Comparison of ENCODE assay signal across 24 cellular contexts in the genomic region with DNA sequence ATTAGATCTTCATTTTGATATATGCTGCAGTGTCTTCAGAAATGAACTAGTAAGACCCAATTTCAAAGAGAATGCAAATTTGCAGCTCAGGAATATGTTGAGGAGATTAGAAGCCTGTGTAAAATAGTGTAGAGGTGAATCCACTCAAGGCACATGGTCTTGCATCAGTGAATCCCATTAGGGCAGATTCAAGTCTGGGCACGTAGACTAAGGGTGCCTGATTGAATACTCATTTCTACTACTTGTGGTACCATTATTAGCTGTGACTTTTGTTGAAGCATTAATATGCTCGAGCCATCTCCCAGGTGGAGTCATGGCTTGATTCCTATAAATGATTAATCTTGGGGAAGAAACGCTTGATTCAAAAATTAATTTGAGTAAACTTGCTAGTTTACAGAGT.
A peak's percentile ranks its signal among the peaks of the same experiment; 100 is the strongest.
DNase-seq lines count a peak whose midpoint lies in the region; ATAC-seq and TF ChIP-seq lines count a peak whose summit lies in the region.
"Had no signal": no experiment of that assay in that cellular context is flagged by ENCODE, and none has a peak within 500 bp of the region (broad histone marks: within the 10 kb centered on the region; RNA-seq: fewer than 3 reads in every experiment).

No MANE protein-coding gene starts in this region.

- dilution Hi-C loops in mammary epithelial cell (cut with HindIII; ENCODE audit: low sequenced_read_pairs) = no loop called here

- 50% methylated on average over 3 of the region's 3 CpGs for WGBS in mammary epithelial cell (ENCODE audit: low coverage, missing lambda C conversion rate)

- CTCF ChIA-PET in mammary epithelial cell (lab: Charles Lee; ENCODE audit: low non-redundant PET) = no interaction called here

- H3K36me3 ChIP-seq in mammary epithelial cell (ENCODE audit: insufficient read depth, low read length) (no peaks in the 10 kb centered on the region), mucosa of descending colon (ENCODE audit: low read depth) (no peaks in the 10 kb centered on the region)
- H3K36me3 ChIP-seq: spleen, stomach, transverse colon had no signal

- intact Hi-C loops in mammary epithelial cell (cut with micrococcal nuclease) = no loop called here
- intact Hi-C loops in mucosa of descending colon (cut with DNase I, micrococcal nuclease) = no loop called here

- no peaks in the 10 kb centered on the region for H4K20me1 ChIP-seq in mammary epithelial cell (ENCODE audit: insufficient read depth, low read length)

- H3K27me3 ChIP-seq in mammary epithelial cell (ENCODE audit: insufficient read depth, low read length) = no peaks in the 10 kb centered on the region
- H3K27me3 ChIP-seq: spleen, stomach, transverse colon had no signal

- H3K9me3 ChIP-seq in mammary epithelial cell (replicated peaks; ENCODE audit: insufficient read depth, low read length) (no peaks in the 10 kb centered on the region), mucosa of descending colon (no peaks in the 10 kb centered on the region)
- H3K9me3 ChIP-seq: spleen, stomach, transverse colon had no signal

- ATAC-seq in mucosa of descending colon = no peak
- ATAC-seq in GM18517 (IDR thresholded peaks at IDR 0.05; ENCODE audit: unreplicated experiment) = no peak
- ATAC-seq: left colon, T-helper 17 cell had no signal

- DNase-seq in NCI-H2171 treated with DMSO at 0.1 percent for 48 hours (lab: John Stamatoyannopoulos, UW) (peak; percentile 10), NCI-H2171 (lab: John Stamatoyannopoulos, UW) (no peak), DMS79 (lab: John Stamatoyannopoulos, UW) (peak; percentile 88), NCI-H187 (lab: John Stamatoyannopoulos, UW) (peak; percentile 28 to 61), mammary epithelial cell (peak; percentile 58), mucosa of descending colon (no peak), NAMALWA (ENCODE audit: low spot score) (no peak)
- DNase-seq: activated CD4-positive, alpha-beta T cell treated with anti-CD3 and anti-CD28 coated beads for 48 hours; activated CD8-positive, alpha-beta memory T cell treated with anti-CD3 and anti-CD28 coated beads, Interleukin-2, amount 50 U/mL, for 48 hours; activated gamma-delta T cell treated with Interleukin-2 at 50 U/mL for 16 hours; central memory CD4-positive, alpha-beta T cell; head of caudate nucleus; left colon; mesendoderm; naive B cell; NCI-H1694; NCI-H446; occipital lobe; spleen; stimulated activated CD4-positive, alpha-beta T cell treated with anti-CD3 and anti-CD28 coated beads, Interleukin-4, amount 100 ng/mL, for 24 hours; stomach; T-helper 17 cell; transverse colon had no signal

- no peak overlapping the region for H2AFZ ChIP-seq in mammary epithelial cell (ENCODE audit: low read depth, low read length)

- TF ChIP-seq CTCF in mammary epithelial cell (conservative IDR thresholded peaks at IDR 0.05 in 1 of 2, IDR thresholded peaks at IDR 0.05 in 1 of 2; ENCODE audit: extremely low read depth in 1 of 2, insufficient read depth in 1 of 2, low read depth in 1 of 2, low read length in 2 of 2) (no peak), mucosa of descending colon (IDR thresholded peaks at IDR 0.05) (no peak)

- in situ Hi-C loops in mammary epithelial cell (cut with MboI; ENCODE audit: low sequenced_read_pairs in 2 of 2) = no loop called here

- no TSS peak for BruUV-seq in mammary epithelial cell (replicated peaks; lab: Mats Ljungman, UMichigan)

- H3K4me1 ChIP-seq in mammary epithelial cell (ENCODE audit: insufficient read depth, low read length) = peaks cover 17% of the 10 kb centered on the region
- H3K4me1 ChIP-seq in mucosa of descending colon (ENCODE audit: low read depth) = no peaks in the 10 kb centered on the region
- H3K4me1 ChIP-seq: stomach, transverse colon had no signal

- no peak overlapping the region for H3K9ac ChIP-seq in mammary epithelial cell (ENCODE audit: insufficient read depth, low read length)

- no peak overlapping the region for H3K4me2 ChIP-seq in mammary epithelial cell (ENCODE audit: insufficient read depth, low read depth, low read length)

- no peak overlapping the region for H3K4me3 ChIP-seq in mammary epithelial cell (replicated peaks in 1 of 3; ENCODE audit: insufficient read depth in 1 of 3, low read depth in 2 of 3, low read length in 3 of 3)
- no peak overlapping the region for H3K4me3 ChIP-seq in mucosa of descending colon
- H3K4me3 ChIP-seq: spleen, stomach, transverse colon had no signal

- no peaks in the 10 kb centered on the region for H3K79me2 ChIP-seq in mammary epithelial cell (ENCODE audit: insufficient read depth, low read length)

- H3K27ac ChIP-seq in mammary epithelial cell (ENCODE audit: insufficient read depth, low read depth, low read length) = no peak overlapping the region
- H3K27ac ChIP-seq: spleen, stomach, transverse colon had no signal

Comparison
In these comparisons a context has a peak if more than half of its experiments do, and no peak if none do; other contexts are left out.
1. DNase-seq: peak in NCI-H2171 treated with DMSO at 0.1 percent for 48 hours (single experiment), DMS79 (single experiment), NCI-H187 (2 of 2) and mammary epithelial cell (single experiment); none in NCI-H2171 (single experiment), mucosa of descending colon (0 of 3) and NAMALWA (single experiment).